1 cellular context compared by ENCODE assay signal in genomic region chr7:65235586-65235985, GRCh38.
A peak's percentile ranks its signal among the peaks of the same experiment; 100 is the strongest.
TF ChIP-seq lines count a peak whose summit lies in the region.

No MANE protein-coding gene starts in this region.

TF ChIP-seq in HepG2, 621 proteins besides CTCF, POLR2A, EP300 and RAD21:
- TF ChIP-seq ZNF687 (CRISPR knock-in tag; IDR thresholded peaks at IDR 0.05) (peak; percentile 41), LCORL (IDR thresholded peaks at IDR 0.05) (no peak), LCORL (CRISPR knock-in tag; IDR thresholded peaks at IDR 0.05) (no peak), MZF1 (CRISPR knock-in tag; IDR thresholded peaks at IDR 0.05; ENCODE audit: borderline replicate concordance) (no peak), ZNF18 (CRISPR knock-in tag; IDR thresholded peaks at IDR 0.05; ENCODE audit: insufficient replicate concordance) (peak; percentile 39), HNRNPL (IDR thresholded peaks at IDR 0.05; ENCODE audit: low read depth, low read length) (0 out of 2 replicates have a peak, but pooled peaks have one; percentile 21), KDM1A (CRISPR knock-in tag; IDR thresholded peaks at IDR 0.05) (no peak), STAG1 (CRISPR knock-in tag; IDR thresholded peaks at IDR 0.05) (peak; percentile 81), DNMT1 (CRISPR knock-in tag; IDR thresholded peaks at IDR 0.05) (no peak), FOXA3 (CRISPR knock-in tag; IDR thresholded peaks at IDR 0.05) (no peak), ARID4A (CRISPR knock-in tag; IDR thresholded peaks at IDR 0.05; ENCODE audit: borderline replicate concordance) (no peak), MAFK (conservative IDR thresholded peaks at IDR 0.05 in 1 of 2, IDR thresholded peaks at IDR 0.05 in 1 of 2; ENCODE audit: low read length in 2 of 2) (no peak), ZNF10 (CRISPR knock-in tag; IDR thresholded peaks at IDR 0.05; ENCODE audit: borderline replicate concordance, low read depth) (no peak), TEAD3 (CRISPR knock-in tag; optimal IDR thresholded peaks at IDR 0.05; ENCODE audit: borderline replicate concordance) (peak; percentile 10), BRCA1 (CRISPR knock-in tag; IDR thresholded peaks at IDR 0.05) (no peak), SAP130 (CRISPR knock-in tag; IDR thresholded peaks at IDR 0.05; ENCODE audit: low read depth) (0 out of 2 replicates have a peak, but pooled peaks have one; percentile 16), ZNF367 (CRISPR knock-in tag; IDR thresholded peaks at IDR 0.05; ENCODE audit: borderline replicate concordance) (no peak), PBX3 (CRISPR knock-in tag; IDR thresholded peaks at IDR 0.05; ENCODE audit: borderline replicate concordance) (no peak), NR1H2 (CRISPR knock-in tag; IDR thresholded peaks at IDR 0.05; ENCODE audit: borderline replicate concordance, low read depth) (no peak), NR0B2 (CRISPR knock-in tag; IDR thresholded peaks at IDR 0.05) (0 out of 2 replicates have a peak, but pooled peaks have one; percentile 27), SMC3 (IDR thresholded peaks at IDR 0.05; ENCODE audit: low read length) (peak; percentile 43), ZNF644 (CRISPR knock-in tag; IDR thresholded peaks at IDR 0.05; ENCODE audit: low read depth) (peak; percentile 76), CHD4 (IDR thresholded peaks at IDR 0.05; ENCODE audit: borderline replicate concordance, low read length) (no peak), POGZ (CRISPR knock-in tag; IDR thresholded peaks at IDR 0.05) (peak; percentile 36; the same call in 1 of the 2 replicates)
